Comparison of ENCODE assay signal across 22 cellular contexts in the genomic region with DNA sequence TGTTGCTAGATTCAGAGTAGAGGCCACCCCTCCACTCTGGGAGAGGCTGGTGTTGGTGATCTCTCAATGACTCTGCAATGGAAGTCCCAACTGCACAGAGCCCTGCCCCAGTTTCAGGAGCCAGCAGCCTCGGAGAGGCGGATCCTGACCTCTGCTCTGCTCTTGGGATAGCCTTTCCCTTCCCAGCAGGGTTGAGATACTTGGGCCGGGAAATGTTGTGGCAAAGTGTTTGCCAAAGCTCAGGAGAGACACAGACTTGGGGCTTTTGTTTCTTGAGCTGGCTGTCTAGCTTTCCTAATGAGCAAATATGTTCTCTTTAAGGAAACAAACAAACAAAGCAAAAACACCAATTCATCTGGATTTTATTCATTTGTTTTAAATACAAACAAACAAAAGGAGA.
DNase-seq lines count a peak whose midpoint lies in the region; ATAC-seq and TF ChIP-seq lines count a peak whose summit lies in the region.
"Had no signal": no experiment of that assay in that cellular context is flagged by ENCODE, and none has a peak within 500 bp of the region (broad histone marks: within the 10 kb centered on the region; RNA-seq: fewer than 3 reads in every experiment).

No MANE protein-coding gene starts in this region.

- no peak for TF ChIP-seq CTCF in mucosa of descending colon (IDR thresholded peaks at IDR 0.05)
- TF ChIP-seq CTCF in smooth muscle cell (IDR thresholded peaks at IDR 0.05; ENCODE audit: borderline replicate concordance, insufficient read depth, poor library complexity, severe bottlenecking): no peak
- no peak for TF ChIP-seq CTCF in gastroesophageal sphincter (IDR thresholded peaks at IDR 0.05)

- H3K9me3 ChIP-seq in mucosa of descending colon (no peaks in the 10 kb centered on the region), smooth muscle cell (replicated peaks; ENCODE audit: low read depth) (no peaks in the 10 kb centered on the region), gastroesophageal sphincter (no peaks in the 10 kb centered on the region)
- H3K9me3 ChIP-seq: body of pancreas, sigmoid colon had no signal

- H3K27ac ChIP-seq in smooth muscle cell (ENCODE audit: low read depth) (no peak overlapping the region), gastroesophageal sphincter (peak overlapping the region in 2 of 4 donors; percentile 29 to 37)
- H3K27ac ChIP-seq: body of pancreas, HL-60, sigmoid colon had no signal

- H3K9ac ChIP-seq in smooth muscle cell (ENCODE audit: low read depth): no peak overlapping the region

- no peaks in the 10 kb centered on the region for H3K36me3 ChIP-seq in mucosa of descending colon (ENCODE audit: low read depth)
- no peaks in the 10 kb centered on the region for H3K36me3 ChIP-seq in smooth muscle cell (ENCODE audit: low read depth)
- H3K36me3 ChIP-seq in gastroesophageal sphincter: no peaks in the 10 kb centered on the region
- H3K36me3 ChIP-seq: sigmoid colon had no signal

- H3K4me2 ChIP-seq in smooth muscle cell: peak overlapping the region; percentile 31

- H3K4me1 ChIP-seq in mucosa of descending colon (ENCODE audit: low read depth) (no peaks in the 10 kb centered on the region), smooth muscle cell (ENCODE audit: low read depth) (peaks cover 6% of the 10 kb centered on the region), gastroesophageal sphincter (peaks cover 0 to 42% (median 0%) of the 10 kb centered on the region in 3 donors)

- no peaks in the 10 kb centered on the region for H3K27me3 ChIP-seq in smooth muscle cell (ENCODE audit: low read depth)
- no peaks in the 10 kb centered on the region for H3K27me3 ChIP-seq in gastroesophageal sphincter
- H3K27me3 ChIP-seq: body of pancreas, sigmoid colon had no signal

- peak overlapping the region; percentile 57 for H2AFZ ChIP-seq in smooth muscle cell (ENCODE audit: low read depth)

- H3F3A ChIP-seq in smooth muscle cell (ENCODE audit: low read depth): no peaks in the 10 kb centered on the region

- peak; percentile 30 for DNase-seq in HuH-7 (ENCODE audit: low spot score)
- DNase-seq in globus pallidus (ENCODE audit: low spot score): peak; percentile 52
- DNase-seq in mucosa of descending colon: no peak
- no peak for DNase-seq in smooth muscle cell (lab: John Stamatoyannopoulos, UW; ENCODE audit: unreplicated experiment)
- no peak for DNase-seq in effector CD4-positive, alpha-beta T cell
- DNase-seq in DMS 273 treated with DMSO at 0.1 percent for 48 hours (lab: John Stamatoyannopoulos, UW): no peak
- DNase-seq in OCI-M2 (lab: John Stamatoyannopoulos, UW; ENCODE audit: unreplicated experiment): no peak
- DNase-seq: ACHN; activated CD8-positive, alpha-beta T cell treated with anti-CD3 and anti-CD28 coated beads for 36 hours; activated naive CD4-positive, alpha-beta T cell treated with anti-CD3 and anti-CD28 coated beads, Interleukin-2, amount 10 ng/mL, durations not matched to agents 7 days and 5 days; activated T-cell treated with anti-CD3 and anti-CD28 coated beads, Interleukin-2, amount 50 U/mL, for 4 hours; GDM1; H9; MM.1S; NCI-H146; sigmoid colon; stimulated activated naive CD8-positive, alpha-beta T cell treated with anti-CD3 and anti-CD28 coated beads, Interleukin-15, amount 100 ng/mL, for 72 hours had no signal

- TF ChIP-seq EP300 in gastroesophageal sphincter (IDR thresholded peaks at IDR 0.05): no peak

- no peaks in the 10 kb centered on the region for H3K79me2 ChIP-seq in smooth muscle cell (ENCODE audit: low read depth)

- no peaks in the 10 kb centered on the region for H4K20me1 ChIP-seq in smooth muscle cell (ENCODE audit: low read depth)

- intact Hi-C loops in mucosa of descending colon (cut with DNase I, micrococcal nuclease): loop anchor here in 1 of 2 donors (10.0 kb wide), 1 partner anchor 160 kb away; no protein-coding TSS in a partner anchor

- TF ChIP-seq POLR2A in gastroesophageal sphincter (IDR thresholded peaks at IDR 0.05): no peak

- 83% methylated on average over 3 of the region's 3 CpGs for WGBS in smooth muscle cell (ENCODE audit: low lambda C conversion rate)
- 33% methylated on average over 1 to 3 of the region's 3 CpGs for WGBS in gastroesophageal sphincter (ENCODE audit: low coverage in 1 of 2), 2 donors

- ATAC-seq in mucosa of descending colon: peak; percentile 10
- no peak for ATAC-seq in gastroesophageal sphincter
- ATAC-seq: activated CD8-positive, alpha-beta T cell treated with anti-CD3 and anti-CD28 coated beads for 36 hours; activated T-cell treated with anti-CD3 and anti-CD28 coated beads, Interleukin-2, amount 50 U/mL, for 4 hours; body of pancreas; GM12878; Panc1; stimulated activated naive CD8-positive, alpha-beta T cell treated with anti-CD3 and anti-CD28 coated beads, Interleukin-15, amount 100 ng/mL, for 72 hours had no signal

- H3K4me3 ChIP-seq in mucosa of descending colon: no peak overlapping the region
- H3K4me3 ChIP-seq in smooth muscle cell: no peak overlapping the region
- no peak overlapping the region for H3K4me3 ChIP-seq in gastroesophageal sphincter
- H3K4me3 ChIP-seq: body of pancreas, GM12878, sigmoid colon had no signal

Comparison
In these comparisons a context has a peak if more than half of its experiments do, and no peak if none do; other contexts are left out.
1. DNase-seq: peak in HuH-7 (single experiment) and globus pallidus (single experiment); none in mucosa of descending colon (0 of 3), smooth muscle cell (single experiment), effector CD4-positive, alpha-beta T cell (single experiment), DMS 273 treated with DMSO at 0.1 percent for 48 hours (single experiment) and OCI-M2 (single experiment).